ENCODE assay signal across 31 cellular contexts in genomic region chr3:3772920-3773319, GRCh38. TPM values are rescaled to one million over a fixed set of nuclear protein-coding genes. Genes with fewer than 3 reads are reported as not detected.
DNase-seq lines count a peak whose midpoint lies in the region; ATAC-seq and TF ChIP-seq lines count a peak whose summit lies in the region.
"Had no signal": no experiment of that assay in that cellular context is flagged by ENCODE, and none has a peak within 500 bp of the region (broad histone marks: within the 10 kb centered on the region; RNA-seq: fewer than 3 reads in every experiment).

No MANE protein-coding gene starts in this region.

- H3K27ac Mint-ChIP-seq in brain, result peak overlapping the region in 3 of 5 experiments; percentile 12 to 25 (median 16)
- H3K27ac Mint-ChIP-seq: B cell; CD8-positive, alpha-beta memory T cell; effector memory CD8-positive, alpha-beta T cell; memory B cell; T-helper 17 cell had no signal

- no peak overlapping the region for H3K4me3 Mint-ChIP-seq in brain
- H3K4me3 Mint-ChIP-seq: B cell; CD8-positive, alpha-beta memory T cell; effector memory CD8-positive, alpha-beta T cell; memory B cell; neural crest cell; T-helper 17 cell had no signal

- H3K9me3 ChIP-seq in osteoblast (ENCODE audit: low read depth, low read length), result peaks cover 2% of the 10 kb centered on the region
- H3K9me3 ChIP-seq: A549, colonic mucosa, thyroid gland, vagina had no signal

- H3K36me3 Mint-ChIP-seq in brain, result peaks cover 26% of the 10 kb centered on the region

- no peaks in the 10 kb centered on the region for H4K20me1 ChIP-seq in osteoblast (ENCODE audit: insufficient read depth, low read length)

- no peak overlapping the region for H2AFZ ChIP-seq in osteoblast (ENCODE audit: low read length)

- no peak overlapping the region for H3K27ac ChIP-seq in osteoblast (ENCODE audit: low read depth, low read length)
- H3K27ac ChIP-seq: A549, breast epithelium, colonic mucosa, SK-N-MC, stomach, thyroid gland, vagina had no signal

- DNase-seq in NCI-H748 (lab: John Stamatoyannopoulos, UW; ENCODE audit: unreplicated experiment) (peak; percentile 34), NCI-H748 treated with DMSO at 0.1 percent for 48 hours (lab: John Stamatoyannopoulos, UW) (no peak), NCI-H2171 treated with DMSO at 0.1 percent for 48 hours (lab: John Stamatoyannopoulos, UW) (peak; percentile 88), retina (peak; percentile 54), osteoblast (ENCODE audit: insufficient read length, low spot score, missing footprints) (no peak)
- DNase-seq: activated CD4-positive, alpha-beta T cell treated with anti-CD3 and anti-CD28 coated beads, Interleukin-2, amount 50 U/mL, for 48 hours; activated naive CD4-positive, alpha-beta T cell treated with anti-CD3 and anti-CD28 coated beads, Interleukin-2, amount 50 U/mL, for 16 hours; CD8-positive, alpha-beta memory T cell; colonic mucosa; DMS53; effector memory CD8-positive, alpha-beta T cell; GDM1; GOT3; IMR-90; NCI-H2107; NCI-H774; stomach; T-helper 17 cell; thyroid gland had no signal

- H3K79me2 ChIP-seq in osteoblast (ENCODE audit: insufficient read depth, low read length), result no peaks in the 10 kb centered on the region

- no peak overlapping the region for H3K4me2 ChIP-seq in osteoblast (ENCODE audit: insufficient read depth, low read length)
- H3K4me2 ChIP-seq: A549 had no signal

- H3K36me3 ChIP-seq in osteoblast (ENCODE audit: insufficient read depth, low read length), result no peaks in the 10 kb centered on the region
- H3K36me3 ChIP-seq: breast epithelium, colonic mucosa, thyroid gland, vagina had no signal

- H3K27me3 Mint-ChIP-seq in brain, result no peaks in the 10 kb centered on the region
- H3K27me3 Mint-ChIP-seq: B cell; effector memory CD8-positive, alpha-beta T cell; memory B cell; T-helper 17 cell had no signal

- H3K4me3 ChIP-seq in osteoblast (ENCODE audit: insufficient read depth, low read length), result no peak overlapping the region
- H3K4me3 ChIP-seq: A549, breast epithelium, colonic mucosa, SK-N-MC, stomach, thyroid gland, vagina had no signal

- H3K9me3 Mint-ChIP-seq in brain, result peaks cover 18 to 32% (median 28%) of the 10 kb centered on the region in 5 experiments

- no peaks in the 10 kb centered on the region for H3K4me1 ChIP-seq in osteoblast (ENCODE audit: insufficient read depth, low read length)
- H3K4me1 ChIP-seq: A549, breast epithelium, colonic mucosa, stomach, thyroid gland, vagina had no signal

- ATAC-seq in HG03571 (IDR thresholded peaks at IDR 0.05; ENCODE audit: unreplicated experiment), result no peak
- ATAC-seq in HG03108 (IDR thresholded peaks at IDR 0.05; ENCODE audit: unreplicated experiment), result no peak
- ATAC-seq: A549; activated CD4-positive, CD25-positive, alpha-beta regulatory T cell treated with anti-CD3 and anti-CD28 coated beads, Interleukin-2, amount 50 U/mL, for 24 hours; effector memory CD8-positive, alpha-beta T cell; T-helper 17 cell had no signal

- peaks cover 20% of the 10 kb centered on the region for H3K4me1 Mint-ChIP-seq in brain
- H3K4me1 Mint-ChIP-seq: B cell; CD8-positive, alpha-beta memory T cell; memory B cell; neural crest cell had no signal

- no peaks in the 10 kb centered on the region for H3K27me3 ChIP-seq in osteoblast (ENCODE audit: insufficient read depth, low read length)
- H3K27me3 ChIP-seq: breast epithelium, colonic mucosa, stomach, thyroid gland, vagina had no signal

- TF ChIP-seq CTCF in brain (conservative IDR thresholded peaks at IDR 0.05), result no peak
- no peak for TF ChIP-seq CTCF in osteoblast (IDR thresholded peaks at IDR 0.05; ENCODE audit: extremely low read depth, low read depth, low read length)

RNA-seq across cellular contexts. Expression of gene LRRN1, which starts 26.3 kb away (rescaled TPM):
- polyA plus RNA-seq in brain (ENCODE audit: insufficient read depth, low read depth, low replicate concordance), result 13.6 TPM
- total RNA-seq in osteoblast, result 3.5 and 4.0 TPM in 2 replicates
- total RNA-seq: OCI-LY7, T-helper 17 cell had no signal
- polyA plus RNA-seq: A549 had no signal

Comparison
In these comparisons a context has a peak if more than half of its experiments do, and no peak if none do; other contexts are left out.
1. DNase-seq: peak in NCI-H748 (single experiment), NCI-H2171 treated with DMSO at 0.1 percent for 48 hours (single experiment) and retina (single experiment); none in NCI-H748 treated with DMSO at 0.1 percent for 48 hours (single experiment) and osteoblast (single experiment).